In the genomic region with DNA sequence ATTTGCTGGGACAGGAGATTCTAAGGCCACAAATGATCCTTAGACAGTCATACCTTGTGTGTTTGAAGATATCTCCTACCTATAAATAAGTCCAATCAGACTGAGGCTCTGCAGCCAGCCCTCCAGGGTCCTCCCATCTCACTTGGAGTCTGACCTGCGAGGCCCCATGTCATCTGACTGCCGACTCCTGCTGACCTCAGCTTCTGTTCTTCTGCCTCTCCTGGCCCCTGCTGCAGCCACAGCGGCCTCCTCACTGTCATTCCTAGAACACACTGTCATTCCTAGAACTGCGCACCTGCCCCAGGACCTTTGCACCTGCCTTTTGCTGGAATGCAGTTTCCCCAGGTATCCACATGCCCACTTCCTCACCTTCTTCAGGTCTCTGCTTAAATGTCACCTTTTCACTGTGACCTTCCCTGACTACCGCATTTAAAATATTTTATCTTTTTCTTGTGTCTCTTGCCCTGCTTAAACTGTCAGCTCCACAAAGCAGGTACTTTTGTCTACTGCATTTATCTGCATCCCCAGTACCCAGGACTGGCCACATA, we compare ENCODE assay signal across 2 cellular contexts.
TF ChIP-seq lines count a peak whose summit lies in the region.

No MANE protein-coding gene starts in this region.

TF ChIP-seq in IMR-90, 13 proteins besides CTCF, POLR2A, EP300 and RAD21 (continued from another document):
- no peak for TF ChIP-seq RFX5 (IDR thresholded peaks at IDR 0.05; ENCODE audit: low read depth, low read length)
- TF ChIP-seq BHLHE40 (IDR thresholded peaks at IDR 0.05; ENCODE audit: low read depth, low read length) = no peak
- TF ChIP-seq CEBPB (IDR thresholded peaks at IDR 0.05; ENCODE audit: low read depth, low read length) = no peak
- no peak for TF ChIP-seq MAZ (IDR thresholded peaks at IDR 0.05; ENCODE audit: borderline replicate concordance, low read depth, low read length)
- TF ChIP-seq MXI1 (IDR thresholded peaks at IDR 0.05; ENCODE audit: borderline replicate concordance, low read depth, low read length) = no peak
- TF ChIP-seq, protein P1, sequence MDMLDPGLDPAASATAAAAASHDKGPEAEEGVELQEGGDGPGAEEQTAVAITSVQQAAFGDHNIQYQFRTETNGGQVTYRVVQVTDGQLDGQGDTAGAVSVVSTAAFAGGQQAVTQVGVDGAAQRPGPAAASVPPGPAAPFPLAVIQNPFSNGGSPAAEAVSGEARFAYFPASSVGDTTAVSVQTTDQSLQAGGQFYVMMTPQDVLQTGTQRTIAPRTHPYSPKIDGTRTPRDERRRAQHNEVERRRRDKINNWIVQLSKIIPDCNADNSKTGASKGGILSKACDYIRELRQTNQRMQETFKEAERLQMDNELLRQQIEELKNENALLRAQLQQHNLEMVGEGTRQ (IDR thresholded peaks at IDR 0.05; ENCODE audit: low read depth, low read length) = no peak
- TF ChIP-seq ELK1 (IDR thresholded peaks at IDR 0.05; ENCODE audit: borderline replicate concordance, low read depth, low read length) = no peak
- no peak for TF ChIP-seq SMC3 (IDR thresholded peaks at IDR 0.05; ENCODE audit: low read depth, low read length)
- TF ChIP-seq MAFK (IDR thresholded peaks at IDR 0.05; ENCODE audit: low read depth, low read length) = no peak
- TF ChIP-seq NFE2L2 (IDR thresholded peaks at IDR 0.05; ENCODE audit: low read depth, low read length) = no peak

TF ChIP-seq in WTC11, 78 proteins besides CTCF, POLR2A, EP300 and RAD21 (continued from another document):
- TF ChIP-seq PREB (CRISPR knock-in tag; IDR thresholded peaks at IDR 0.05; ENCODE audit: borderline replicate concordance) (no peak), EMX1 (CRISPR knock-in tag; IDR thresholded peaks at IDR 0.05) (no peak), NFATC4 (CRISPR knock-in tag; IDR thresholded peaks at IDR 0.05) (no peak), E2F4 (CRISPR knock-in tag; IDR thresholded peaks at IDR 0.05; ENCODE audit: borderline replicate concordance, low read depth) (no peak), RORB (CRISPR knock-in tag; IDR thresholded peaks at IDR 0.05) (no peak)
- TF ChIP-seq, protein P2, sequence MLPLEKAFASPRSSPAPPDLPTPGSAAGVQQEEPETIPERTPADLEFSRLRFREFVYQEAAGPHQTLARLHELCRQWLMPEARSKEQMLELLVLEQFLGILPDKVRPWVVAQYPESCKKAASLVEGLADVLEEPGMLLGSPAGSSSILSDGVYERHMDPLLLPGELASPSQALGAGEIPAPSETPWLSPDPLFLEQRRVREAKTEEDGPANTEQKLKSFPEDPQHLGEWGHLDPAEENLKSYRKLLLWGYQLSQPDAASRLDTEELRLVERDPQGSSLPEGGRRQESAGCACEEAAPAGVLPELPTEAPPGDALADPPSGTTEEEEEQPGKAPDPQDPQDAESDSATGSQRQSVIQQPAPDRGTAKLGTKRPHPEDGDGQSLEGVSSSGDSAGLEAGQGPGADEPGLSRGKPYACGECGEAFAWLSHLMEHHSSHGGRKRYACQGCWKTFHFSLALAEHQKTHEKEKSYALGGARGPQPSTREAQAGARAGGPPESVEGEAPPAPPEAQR (CRISPR knock-in tag; IDR thresholded peaks at IDR 0.05) = no peak
